Comparison of ENCODE assay signal across 21 cellular contexts in genomic region chr18:551404-552061, GRCh38. TPM values are rescaled to one million over a fixed set of nuclear protein-coding genes. Genes with fewer than 3 reads are reported as not detected.
DNase-seq lines count a peak whose midpoint lies in the region; ATAC-seq, FAIRE-seq and TF ChIP-seq lines count a peak whose summit lies in the region.
"Had no signal": no experiment of that assay in that cellular context is flagged by ENCODE, and none has a peak within 500 bp of the region (broad histone marks: within the 10 kb centered on the region; RNA-seq: fewer than 3 reads in every experiment).

No MANE protein-coding gene starts in this region.

- intact Hi-C loops in K562 (cut with micrococcal nuclease): no loop called here
- intact Hi-C loops in activated CD8-positive, alpha-beta T cell treated with anti-CD3 and anti-CD28 coated beads for 36 hours (cut with micrococcal nuclease): no loop called here

- H3K4me2 ChIP-seq in K562 (ENCODE audit: insufficient read depth, low read length) (no peak overlapping the region), hepatocyte (no peak overlapping the region)

- TF ChIP-seq EP300 in K562 (IDR thresholded peaks at IDR 0.05; ENCODE audit: low read length): no peak

- no peaks in the 10 kb centered on the region for H3K36me3 Mint-ChIP-seq in activated CD8-positive, alpha-beta T cell treated with anti-CD3 and anti-CD28 coated beads for 36 hours (ENCODE audit: low read depth)

- no peaks in the 10 kb centered on the region for H3K4me1 Mint-ChIP-seq in activated CD8-positive, alpha-beta T cell treated with anti-CD3 and anti-CD28 coated beads for 36 hours (ENCODE audit: low read depth)
- H3K4me1 Mint-ChIP-seq: central memory CD8-positive, alpha-beta T cell had no signal

- H3K27ac ChIP-seq in K562 (ENCODE audit: extremely low read depth, low read depth, low read length): no peak overlapping the region
- H3K27ac ChIP-seq in hepatocyte: no peak overlapping the region
- H3K27ac ChIP-seq: left lung, Peyer's patch, uterus had no signal

- FAIRE-seq in K562 (lab: Jason Lieb, UNC): no peak

- ATAC-seq in GM19025 (IDR thresholded peaks at IDR 0.05; ENCODE audit: low read depth, unreplicated experiment) (peak; percentile 98), GM21717 (IDR thresholded peaks at IDR 0.05; ENCODE audit: unreplicated experiment) (peak; percentile 80), HG03095 (IDR thresholded peaks at IDR 0.05; ENCODE audit: unreplicated experiment) (peak; percentile 69), K562 (peak; percentile 45; the same call in 2 of the 3 replicates)
- no peak for ATAC-seq in activated CD8-positive, alpha-beta T cell treated with anti-CD3 and anti-CD28 coated beads for 36 hours
- ATAC-seq: left lung had no signal

- 3% methylated on average over 4 of the region's 4 CpGs for WGBS in K562 (ENCODE audit: insufficient coverage, low coverage, missing lambda C conversion rate)
- WGBS in hepatocyte (ENCODE audit: low lambda C conversion rate, missing lambda C conversion rate): 88% methylated on average over 4 of the region's 4 CpGs

- H3K9ac ChIP-seq in K562 (ENCODE audit: insufficient read depth in 1 of 2, low read depth in 2 of 2, low read length in 2 of 2): no peak overlapping the region

- H3K4me3 Mint-ChIP-seq in activated CD8-positive, alpha-beta T cell treated with anti-CD3 and anti-CD28 coated beads for 36 hours: no peak overlapping the region
- H3K4me3 Mint-ChIP-seq: central memory CD8-positive, alpha-beta T cell; endodermal cell; stimulated activated naive CD8-positive, alpha-beta T cell treated with anti-CD3 and anti-CD28 coated beads, Interleukin-15, Interleukin-2, amounts not matched to agents 100 ng/mL and 50 ng/mL, for 24 hours had no signal

- no peaks in the 10 kb centered on the region for H3K9me3 Mint-ChIP-seq in activated CD8-positive, alpha-beta T cell treated with anti-CD3 and anti-CD28 coated beads for 36 hours
- H3K9me3 Mint-ChIP-seq: stimulated activated naive CD8-positive, alpha-beta T cell treated with anti-CD3 and anti-CD28 coated beads, Interleukin-15, Interleukin-2, amounts not matched to agents 100 ng/mL and 50 ng/mL, for 24 hours had no signal

- no peaks in the 10 kb centered on the region for H3K9me1 ChIP-seq in K562 (ENCODE audit: control insufficient read depth, insufficient read depth, low read length)

- TF ChIP-seq CTCF in K562 (IDR thresholded peaks at IDR 0.05 in 2 of 3, conservative IDR thresholded peaks at IDR 0.05 in 1 of 3; ENCODE audit: insufficient read depth in 2 of 3, low read depth in 1 of 3, low read length in 3 of 3): no peak
- no peak for TF ChIP-seq CTCF in hepatocyte (IDR thresholded peaks at IDR 0.05; ENCODE audit: poor library complexity)
- no peak for TF ChIP-seq CTCF in activated CD8-positive, alpha-beta T cell treated with anti-CD3 and anti-CD28 coated beads for 36 hours (IDR thresholded peaks at IDR 0.05)

- in situ Hi-C loops in K562 (cut with MboI): no loop called here

- peaks cover 4% of the 10 kb centered on the region in 2 experiments; a peak in 2 of 5 replicates for H3K27me3 ChIP-seq in K562 (ENCODE audit: control insufficient read depth in 2 of 2, insufficient read depth in 2 of 2, low read length in 2 of 2)
- no peaks in the 10 kb centered on the region for H3K27me3 ChIP-seq in hepatocyte
- H3K27me3 ChIP-seq: BE2C, left lung, Peyer's patch, uterus had no signal

- H3K36me3 ChIP-seq in K562 (ENCODE audit: control insufficient read depth, insufficient read depth, low read length) (no peaks in the 10 kb centered on the region), hepatocyte (replicated peaks; ENCODE audit: insufficient read depth, low read depth) (no peaks in the 10 kb centered on the region)
- H3K36me3 ChIP-seq: BE2C, left lung, Peyer's patch, uterus had no signal

- no peaks in the 10 kb centered on the region for H3K4me1 ChIP-seq in K562 (replicated peaks in 1 of 2; ENCODE audit: control insufficient read depth in 2 of 2, insufficient read depth in 2 of 2, low read length in 2 of 2)
- no peaks in the 10 kb centered on the region for H3K4me1 ChIP-seq in hepatocyte (ENCODE audit: insufficient read depth)
- H3K4me1 ChIP-seq: BE2C, left lung, Peyer's patch, uterus had no signal

- H3K27me3 Mint-ChIP-seq in activated CD8-positive, alpha-beta T cell treated with anti-CD3 and anti-CD28 coated beads for 36 hours: peaks cover 3% of the 10 kb centered on the region

- H3K27ac Mint-ChIP-seq in activated CD8-positive, alpha-beta T cell treated with anti-CD3 and anti-CD28 coated beads for 36 hours: no peak overlapping the region
- H3K27ac Mint-ChIP-seq: endodermal cell; stimulated activated naive CD8-positive, alpha-beta T cell treated with anti-CD3 and anti-CD28 coated beads, Interleukin-15, Interleukin-2, amounts not matched to agents 100 ng/mL and 50 ng/mL, for 24 hours had no signal

- H4K20me1 ChIP-seq in K562 (replicated peaks; ENCODE audit: control insufficient read depth, insufficient read depth, low read length): no peaks in the 10 kb centered on the region
- no peaks in the 10 kb centered on the region for H4K20me1 ChIP-seq in hepatocyte (ENCODE audit: insufficient read depth, poor library complexity, severe bottlenecking)

- DNase-seq in K562 (ENCODE audit: extremely low read depth in 1 of 4, low spot score in 3 of 4) (no peak), hepatocyte (ENCODE audit: low spot score) (no peak), NCI-H1417 (lab: John Stamatoyannopoulos, UW) (no peak), NCI-H2196 (lab: John Stamatoyannopoulos, UW; ENCODE audit: unreplicated experiment) (no peak)
- no peak for DNase-seq in activated CD8-positive, alpha-beta T cell treated with anti-CD3 and anti-CD28 coated beads for 36 hours
- DNase-seq: activated CD4-positive, alpha-beta T cell treated with anti-CD3 and anti-CD28 coated beads, Interleukin-2, amount 50 U/mL, for 48 hours; BE2C; endodermal cell; Kasumi-1; left lung; NCI-H1694 treated with DMSO at 0.1 percent for 48 hours; NCI-H526; Peyer's patch; posterior cingulate gyrus; uterus had no signal

- H2AFZ ChIP-seq in K562 (ENCODE audit: low read depth, low read length) (no peak overlapping the region), hepatocyte (no peak overlapping the region)

- TF ChIP-seq RAD21 in K562 (CRISPR knock-in tag; conservative IDR thresholded peaks at IDR 0.05 in 1 of 2, IDR thresholded peaks at IDR 0.05 in 1 of 2): no peak

- H3K9me2 ChIP-seq in hepatocyte (replicated peaks; ENCODE audit: insufficient read depth): no peaks in the 10 kb centered on the region

- H3K4me3 ChIP-seq in K562: no peak overlapping the region
- H3K4me3 ChIP-seq in hepatocyte: no peak overlapping the region
- H3K4me3 ChIP-seq: left lung, Peyer's patch, uterus had no signal

- POLR2A ChIA-PET in K562 (lab: Yijun Ruan, JAX): no interaction called here
- POLR2A ChIA-PET in activated CD8-positive, alpha-beta T cell treated with anti-CD3 and anti-CD28 coated beads for 36 hours (lab: Charles Lee): no interaction called here

- no peaks in the 10 kb centered on the region for H3K79me2 ChIP-seq in K562 (ENCODE audit: control insufficient read depth, insufficient read depth, low read length)
- H3K79me2 ChIP-seq in hepatocyte: no peaks in the 10 kb centered on the region

- H3K9me3 ChIP-seq in K562 (replicated peaks; ENCODE audit: control insufficient read depth, insufficient read depth, low read depth, low read length) (no peaks in the 10 kb centered on the region), hepatocyte (ENCODE audit: low read depth) (no peaks in the 10 kb centered on the region)
- H3K9me3 ChIP-seq: BE2C, left lung, Peyer's patch, uterus had no signal

- CTCF ChIA-PET in K562 (lab: Yijun Ruan, JAX; ENCODE audit: low intra/inter-chr PET ratio): no interaction called here
- CTCF ChIA-PET in activated CD8-positive, alpha-beta T cell treated with anti-CD3 and anti-CD28 coated beads for 36 hours (lab: Charles Lee): no interaction called here

- TF ChIP-seq POLR2A in K562 (conservative IDR thresholded peaks at IDR 0.05): no peak

- BruUV-seq in K562 (replicated peaks; lab: Mats Ljungman, UMichigan): no TSS peak

RNA-seq across cellular contexts. Expression of gene CETN1, which starts 28.6 kb away (rescaled TPM):
- total RNA-seq in K562 (2011; cell fraction: chromatin; rRNA removed; ENCODE audit: low replicate concordance): not detected in 2 replicates
- total RNA-seq in K562 (2011; cell fraction: nucleolus; rRNA removed): not detected in 2 replicates
- not detected in 2 replicates for total RNA-seq in K562 (2011; cell fraction: nucleoplasm; rRNA removed)
- total RNA-seq in K562 (2014; rRNA removed): 0.18 and 0.33 TPM in 2 replicates
- not detected in 2 replicates for total RNA-seq in K562 (2014; rRNA removed; fragmentation: Illumina TruSeq; extraction: Trizol)
- 0.07 and 0.11 TPM in 2 replicates for total RNA-seq in K562 (2015; rRNA removed; fragmentation: Illumina TruSeq; extraction: Trizol)
- 0.16 TPM in 1 of 2 replicates, not detected in the other for total RNA-seq in K562 (2021)
- not detected in 2 replicates for polyA plus RNA-seq in K562 (2011; rRNA removed)
- polyA plus RNA-seq in K562 (2011; cell fraction: cytosol; rRNA removed): not detected in 2 replicates
- polyA plus RNA-seq in K562 (2011; cell fraction: nucleus; rRNA removed): not detected in 2 replicates
- polyA plus RNA-seq in K562 (2012): 0.09 and 0.98 TPM in 2 replicates
- polyA plus RNA-seq in K562 (2014; fragmentation: Illumina TruSeq; extraction: Trizol): 0.19 and 0.28 TPM in 2 replicates
- polyA plus RNA-seq in K562 (2014; fragmentation: Nextera tagmentation; extraction: Ambion mirVana): under 1 TPM; 0.11 to 0.34 TPM
- 0.25 TPM in 1 of 2 replicates, not detected in the other for polyA plus RNA-seq in K562 (2014; rRNA removed)
- not detected in 2 replicates for polyA minus RNA-seq in K562 (2011; rRNA and poly(A)+ RNA removed)
- polyA minus RNA-seq in K562 (2011; cell fraction: cytosol; rRNA and poly(A)+ RNA removed): not detected in 2 replicates
- not detected in 2 replicates for polyA minus RNA-seq in K562 (2011; cell fraction: nucleus; rRNA and poly(A)+ RNA removed)
- not detected in 2 replicates for total RNA-seq in hepatocyte
- not detected in 2 replicates for polyA plus RNA-seq in hepatocyte
- not detected for total RNA-seq in activated CD8-positive, alpha-beta T cell treated with anti-CD3 and anti-CD28 coated beads for 36 hours
- total RNA-seq: endodermal cell, fibroblast of villous mesenchyme, left lung, Peyer's patch, uterus had no signal

RNA-seq across cellular contexts. Expression of gene CLUL1, which starts 45.3 kb away (rescaled TPM):
- 0.16 and 2.2 TPM in 2 replicates for total RNA-seq in K562 (2011; cell fraction: chromatin; rRNA removed; ENCODE audit: low replicate concordance)
- 1.0 TPM in 1 of 2 replicates, not detected in the other for total RNA-seq in K562 (2011; cell fraction: nucleolus; rRNA removed)
- total RNA-seq in K562 (2011; cell fraction: nucleoplasm; rRNA removed): 0.51 TPM in 1 of 2 replicates, not detected in the other
- total RNA-seq in K562 (2014; rRNA removed) (0.86 TPM in 1 of 2 replicates, not detected in the other), K562 (2014; rRNA removed; fragmentation: Illumina TruSeq; extraction: Trizol) (0.40 and 0.41 TPM in 2 replicates), K562 (2015; rRNA removed; fragmentation: Illumina TruSeq; extraction: Trizol) (0.76 TPM in 1 of 2 replicates, not detected in the other), K562 (2021) (not detected in 2 replicates), hepatocyte (5.3 and 11.2 TPM in 2 replicates)
- polyA plus RNA-seq in K562 (2011; rRNA removed) (0.49 and 0.80 TPM in 2 replicates), K562 (2014; fragmentation: Illumina TruSeq; extraction: Trizol) (0.28 TPM in 1 of 2 replicates, not detected in the other), K562 (2014; fragmentation: Nextera tagmentation; extraction: Ambion mirVana) (under 1 TPM; 0.32 to 0.70 TPM), K562 (2014; rRNA removed) (0.30 and 0.41 TPM in 2 replicates), hepatocyte (1.3 and 3.1 TPM in 2 replicates)
- 0.09 and 0.27 TPM in 2 replicates for polyA plus RNA-seq in K562 (2011; cell fraction: cytosol; rRNA removed)
- 0.67 and 1.1 TPM in 2 replicates for polyA plus RNA-seq in K562 (2011; cell fraction: nucleus; rRNA removed)
- 0.43 and 0.54 TPM in 2 replicates for polyA plus RNA-seq in K562 (2012)
- polyA minus RNA-seq in K562 (2011; rRNA and poly(A)+ RNA removed): 0.84 and 1.3 TPM in 2 replicates
- not detected in 2 replicates for polyA minus RNA-seq in K562 (2011; cell fraction: cytosol; rRNA and poly(A)+ RNA removed)
- 1.00 TPM in 1 of 2 replicates, not detected in the other for polyA minus RNA-seq in K562 (2011; cell fraction: nucleus; rRNA and poly(A)+ RNA removed)
- total RNA-seq in activated CD8-positive, alpha-beta T cell treated with anti-CD3 and anti-CD28 coated beads for 36 hours: not detected
- total RNA-seq: fibroblast of villous mesenchyme had no signal

RNA-seq across cellular contexts. Expression of gene COLEC12, which starts 51.0 kb away (rescaled TPM):
- total RNA-seq in K562 (2011; cell fraction: chromatin; rRNA removed; ENCODE audit: low replicate concordance): not detected in 2 replicates
- not detected in 2 replicates for total RNA-seq in K562 (2011; cell fraction: nucleolus; rRNA removed)
- not detected in 2 replicates for total RNA-seq in K562 (2011; cell fraction: nucleoplasm; rRNA removed)
- total RNA-seq in K562 (2014; rRNA removed): 0.04 TPM in 1 of 2 replicates, not detected in the other
- not detected in 2 replicates for total RNA-seq in K562 (2014; rRNA removed; fragmentation: Illumina TruSeq; extraction: Trizol)
- not detected in 2 replicates for total RNA-seq in K562 (2015; rRNA removed; fragmentation: Illumina TruSeq; extraction: Trizol)
- 0.04 TPM in 2 replicates for total RNA-seq in K562 (2021)
- not detected in 2 replicates for polyA plus RNA-seq in K562 (2011; rRNA removed)
- not detected in 2 replicates for polyA plus RNA-seq in K562 (2011; cell fraction: cytosol; rRNA removed)
- not detected in 2 replicates for polyA plus RNA-seq in K562 (2011; cell fraction: nucleus; rRNA removed)
- 0.04 TPM in 1 of 2 replicates, not detected in the other for polyA plus RNA-seq in K562 (2012)
- not detected in 2 replicates for polyA plus RNA-seq in K562 (2014; fragmentation: Illumina TruSeq; extraction: Trizol)
- polyA plus RNA-seq in K562 (2014; fragmentation: Nextera tagmentation; extraction: Ambion mirVana): not detected
- polyA plus RNA-seq in K562 (2014; rRNA removed): not detected in 2 replicates
- polyA minus RNA-seq in K562 (2011; rRNA and poly(A)+ RNA removed): not detected in 2 replicates
- polyA minus RNA-seq in K562 (2011; cell fraction: cytosol; rRNA and poly(A)+ RNA removed): not detected in 2 replicates
- polyA minus RNA-seq in K562 (2011; cell fraction: nucleus; rRNA and poly(A)+ RNA removed): not detected in 2 replicates
- total RNA-seq in hepatocyte: 21.2 and 23.2 TPM in 2 replicates
- 28.3 and 33.3 TPM in 2 replicates for polyA plus RNA-seq in hepatocyte
- total RNA-seq in activated CD8-positive, alpha-beta T cell treated with anti-CD3 and anti-CD28 coated beads for 36 hours: not detected

Comparison
In these comparisons a context has a peak if more than half of its experiments do, and no peak if none do; other contexts are left out.
1. RNA of gene COLEC12, which starts 51.0 kb away (total RNA-seq): 21.2 to 23.2 TPM in hepatocyte; not detected in activated CD8-positive, alpha-beta T cell treated with anti-CD3 and anti-CD28 coated beads for 36 hours and 0.04 TPM in K562; every median in the first group is over 10 times any median in the second.